ENCODE assay signal across 30 cellular contexts in genomic region chr12:39393890-39394289, GRCh38. TPM values are rescaled to one million over a fixed set of nuclear protein-coding genes. Genes with fewer than 3 reads are reported as not detected.
DNase-seq lines count a peak whose midpoint lies in the region; ATAC-seq and TF ChIP-seq lines count a peak whose summit lies in the region.
"Had no signal": no experiment of that assay in that cellular context is flagged by ENCODE, and none has a peak within 500 bp of the region (broad histone marks: within the 10 kb centered on the region; RNA-seq: fewer than 3 reads in every experiment).

No MANE protein-coding gene starts in this region.

- H3K9ac ChIP-seq in HUES64 (ENCODE audit: low read depth, low read length), result peak overlapping the region; percentile 10; the same call in 1 of the 2 replicates
- H3K9ac ChIP-seq: BLaER1 had no signal

- H3K27ac Mint-ChIP-seq in mesothelial cell of epicardium, result peak overlapping the region; percentile 28
- H3K27ac Mint-ChIP-seq in endothelial cell (ENCODE audit: unreplicated experiment), result no peak overlapping the region
- H3K27ac Mint-ChIP-seq: activated CD4-positive, alpha-beta memory T cell treated with anti-CD3 and anti-CD28 coated beads, Interleukin-2, amount 10 ng/mL, durations not matched to agents 7 days and 5 days; activated naive CD8-positive, alpha-beta T cell treated with anti-CD3 and anti-CD28 coated beads, Interleukin-2, amount 50 U/mL, for 24 hours; naive thymus-derived CD4-positive, alpha-beta T cell; T-helper 1 cell treated with Interleukin-12 subunit alpha and Interleukin-12 subunit beta and Interleukin-4 antibody, amounts not matched to agents 30 μg/mL and 1 μg/mL, for 36 hours had no signal

- in situ Hi-C loops in G401 (cut with HindIII; ENCODE audit: low sequenced_read_pairs) (no loop called here), transverse colon (cut with MboI; ENCODE audit: low pct_ligation_motif_present in 1 of 4, low pct_unique_long_range_greater_than_20kb in 1 of 4, low sequenced_read_pairs in 3 of 4) (no loop called here)

- 12% methylated on average over 5 of the region's 5 CpGs for WGBS in HUES64
- 78 to 80% methylated on average over 4 to 5 of the region's 5 CpGs for WGBS in transverse colon (ENCODE audit: low coverage in 1 of 2), 2 donors

- peak overlapping the region; percentile 83 for H3K27ac ChIP-seq in HUES64 (ENCODE audit: low read depth, low read length)
- H3K27ac ChIP-seq in transverse colon, result no peak overlapping the region
- H3K27ac ChIP-seq: BLaER1, dorsolateral prefrontal cortex, gastroesophageal sphincter, psoas muscle, sigmoid colon, SJSA1, thyroid gland, vagina had no signal

- intact Hi-C loops in transverse colon (cut with DNase I; ENCODE audit: low total_unique reads), result no loop called here

- H3K4me3 Mint-ChIP-seq in mesothelial cell of epicardium, result no peak overlapping the region
- no peak overlapping the region for H3K4me3 Mint-ChIP-seq in endothelial cell (ENCODE audit: unreplicated experiment)
- H3K4me3 Mint-ChIP-seq: activated CD4-positive, alpha-beta memory T cell treated with anti-CD3 and anti-CD28 coated beads, Interleukin-2, amount 10 ng/mL, durations not matched to agents 7 days and 5 days; activated naive CD8-positive, alpha-beta T cell treated with anti-CD3 and anti-CD28 coated beads, Interleukin-2, amount 50 U/mL, for 24 hours; naive thymus-derived CD4-positive, alpha-beta T cell; T-helper 1 cell treated with Interleukin-12 subunit alpha and Interleukin-12 subunit beta and Interleukin-4 antibody, amounts not matched to agents 30 μg/mL and 1 μg/mL, for 36 hours had no signal

- peaks cover 40% of the 10 kb centered on the region for H3K4me1 ChIP-seq in HUES64 (ENCODE audit: insufficient read depth, low read length)
- peaks cover 0 to 8% (median 3%) of the 10 kb centered on the region in 4 donors for H3K4me1 ChIP-seq in transverse colon
- H3K4me1 ChIP-seq: BLaER1, gastroesophageal sphincter, psoas muscle, sigmoid colon, SJSA1, vagina had no signal

- H3K9me3 Mint-ChIP-seq in mesothelial cell of epicardium (no peaks in the 10 kb centered on the region), endothelial cell (ENCODE audit: unreplicated experiment) (no peaks in the 10 kb centered on the region)
- H3K9me3 Mint-ChIP-seq: activated CD4-positive, alpha-beta memory T cell treated with anti-CD3 and anti-CD28 coated beads, Interleukin-2, amount 10 ng/mL, durations not matched to agents 7 days and 5 days; activated naive CD8-positive, alpha-beta T cell treated with anti-CD3 and anti-CD28 coated beads, Interleukin-2, amount 50 U/mL, for 24 hours; T-helper 1 cell treated with Interleukin-12 subunit alpha and Interleukin-12 subunit beta and Interleukin-4 antibody, amounts not matched to agents 30 μg/mL and 1 μg/mL, for 36 hours had no signal

- H3K27me3 Mint-ChIP-seq in mesothelial cell of epicardium (ENCODE audit: low read depth) (no peaks in the 10 kb centered on the region), endothelial cell (ENCODE audit: unreplicated experiment) (peaks cover 3% of the 10 kb centered on the region)
- H3K27me3 Mint-ChIP-seq: activated CD4-positive, alpha-beta memory T cell treated with anti-CD3 and anti-CD28 coated beads, Interleukin-2, amount 10 ng/mL, durations not matched to agents 7 days and 5 days; activated naive CD8-positive, alpha-beta T cell treated with anti-CD3 and anti-CD28 coated beads, Interleukin-2, amount 50 U/mL, for 24 hours; naive thymus-derived CD4-positive, alpha-beta T cell had no signal

- no peak for ATAC-seq in GM21619 (IDR thresholded peaks at IDR 0.05; ENCODE audit: unreplicated experiment)
- no peak for ATAC-seq in esophagus mucosa
- ATAC-seq: activated naive CD8-positive, alpha-beta T cell treated with anti-CD3 and anti-CD28 coated beads, Interleukin-2, amount 50 U/mL, for 24 hours; gastroesophageal sphincter; naive thymus-derived CD4-positive, alpha-beta T cell; psoas muscle had no signal

- H3K9me3 ChIP-seq in HUES64 (ENCODE audit: insufficient read depth, low read depth, low read length), result no peaks in the 10 kb centered on the region
- no peaks in the 10 kb centered on the region for H3K9me3 ChIP-seq in transverse colon
- H3K9me3 ChIP-seq: BLaER1, gastroesophageal sphincter, psoas muscle, sigmoid colon, SJSA1, thyroid gland, vagina had no signal

- no peak for TF ChIP-seq EP300 in transverse colon (IDR thresholded peaks at IDR 0.05; ENCODE audit: low read depth)

- TF ChIP-seq CTCF in mesothelial cell of epicardium (IDR thresholded peaks at IDR 0.05; ENCODE audit: unreplicated experiment) (no peak), transverse colon (IDR thresholded peaks at IDR 0.05) (no peak), endothelial cell (IDR thresholded peaks at IDR 0.05; ENCODE audit: unreplicated experiment) (no peak)

- H3K4me3 ChIP-seq in HUES64 (ENCODE audit: low read length), result peak overlapping the region; percentile 23
- no peak overlapping the region for H3K4me3 ChIP-seq in transverse colon
- H3K4me3 ChIP-seq: BLaER1, gastroesophageal sphincter, psoas muscle, sigmoid colon, SJSA1, thyroid gland, vagina had no signal

- H3K36me3 Mint-ChIP-seq in mesothelial cell of epicardium (no peaks in the 10 kb centered on the region), endothelial cell (ENCODE audit: low read depth, unreplicated experiment) (no peaks in the 10 kb centered on the region)

- peak; percentile 32 for DNase-seq in G401 (ENCODE audit: low spot score)
- peak; percentile 22 for DNase-seq in globus pallidus (ENCODE audit: low spot score)
- no peak for DNase-seq in mesothelial cell of epicardium (ENCODE audit: low spot score in 2 of 2, unreplicated experiment in 2 of 2)
- DNase-seq in transverse colon, result no peak
- DNase-seq in endothelial cell (ENCODE audit: low spot score), result no peak
- DNase-seq: activated CD4-positive, alpha-beta memory T cell treated with anti-CD3 and anti-CD28 coated beads, Interleukin-2, amount 10 ng/mL, durations not matched to agents 7 days and 5 days; activated CD4-positive, CD25-positive, alpha-beta regulatory T cell; activated CD8-positive, alpha-beta memory T cell treated with anti-CD3 and anti-CD28 coated beads, Interleukin-2, amount 50 U/mL, for 4 hours; activated naive CD4-positive, alpha-beta T cell; activated naive CD8-positive, alpha-beta T cell treated with anti-CD3 and anti-CD28 coated beads, Interleukin-2, amount 50 U/mL, for 24 hours; cerebellar nuclear complex; dorsolateral prefrontal cortex; hippocampal formation; kidney; naive thymus-derived CD4-positive, alpha-beta T cell; NCI-H1694; NCI-H2171; NCI-H82; psoas muscle; sigmoid colon; stimulated activated CD4-positive, alpha-beta T cell treated with anti-CD3 and anti-CD28 coated beads, Interleukin-4, amount 100 ng/mL, for 1 hour; thyroid gland had no signal

- peaks cover 39% of the 10 kb centered on the region for H3K4me1 Mint-ChIP-seq in mesothelial cell of epicardium
- no peaks in the 10 kb centered on the region for H3K4me1 Mint-ChIP-seq in endothelial cell (ENCODE audit: unreplicated experiment)
- H3K4me1 Mint-ChIP-seq: activated CD4-positive, alpha-beta memory T cell treated with anti-CD3 and anti-CD28 coated beads, Interleukin-2, amount 10 ng/mL, durations not matched to agents 7 days and 5 days; activated naive CD8-positive, alpha-beta T cell treated with anti-CD3 and anti-CD28 coated beads, Interleukin-2, amount 50 U/mL, for 24 hours had no signal

- TF ChIP-seq POLR2A in transverse colon (IDR thresholded peaks at IDR 0.05), result no peak

- no peaks in the 10 kb centered on the region for H3K27me3 ChIP-seq in HUES64 (ENCODE audit: insufficient read depth, low read length)
- H3K27me3 ChIP-seq in transverse colon, result no peaks in the 10 kb centered on the region
- H3K27me3 ChIP-seq: BLaER1, dorsolateral prefrontal cortex, gastroesophageal sphincter, sigmoid colon, SJSA1, thyroid gland, vagina had no signal

- H3K36me3 ChIP-seq in HUES64 (ENCODE audit: insufficient read depth, low read length) (no peaks in the 10 kb centered on the region), transverse colon (no peaks in the 10 kb centered on the region)
- H3K36me3 ChIP-seq: BLaER1, gastroesophageal sphincter, sigmoid colon, SJSA1, thyroid gland, vagina had no signal

RNA-seq across cellular contexts. Expression of gene KIF21A, which starts 49.0 kb away (rescaled TPM):
- 9.6 and 11.0 TPM in 2 replicates for total RNA-seq in G401 (2014; rRNA removed; shearing (Covaris generic))
- polyA plus RNA-seq in HUES64 (2013, experiment 1 of 2), result 37.6 TPM
- 37.0 TPM for polyA plus RNA-seq in HUES64 (2013, experiment 2 of 2)
- 24.4 to 27.7 TPM (median 24.8 TPM) in 3 replicates for total RNA-seq in mesothelial cell of epicardium
- 10 to 100 TPM; 23.6 to 40.6 (median 31.9) TPM for total RNA-seq in transverse colon
- total RNA-seq in esophagus mucosa, result 19.0 TPM
- total RNA-seq in endothelial cell (ENCODE audit: unreplicated experiment), result 2.9 TPM

Comparison
In these comparisons a context has a peak if more than half of its experiments do, and no peak if none do; other contexts are left out.
1. DNase-seq: peak in G401 (single experiment) and globus pallidus (single experiment); none in mesothelial cell of epicardium (0 of 2), transverse colon (single experiment) and endothelial cell (single experiment).